Comparison of ENCODE assay signal across 1 cellular context in the genomic region with DNA sequence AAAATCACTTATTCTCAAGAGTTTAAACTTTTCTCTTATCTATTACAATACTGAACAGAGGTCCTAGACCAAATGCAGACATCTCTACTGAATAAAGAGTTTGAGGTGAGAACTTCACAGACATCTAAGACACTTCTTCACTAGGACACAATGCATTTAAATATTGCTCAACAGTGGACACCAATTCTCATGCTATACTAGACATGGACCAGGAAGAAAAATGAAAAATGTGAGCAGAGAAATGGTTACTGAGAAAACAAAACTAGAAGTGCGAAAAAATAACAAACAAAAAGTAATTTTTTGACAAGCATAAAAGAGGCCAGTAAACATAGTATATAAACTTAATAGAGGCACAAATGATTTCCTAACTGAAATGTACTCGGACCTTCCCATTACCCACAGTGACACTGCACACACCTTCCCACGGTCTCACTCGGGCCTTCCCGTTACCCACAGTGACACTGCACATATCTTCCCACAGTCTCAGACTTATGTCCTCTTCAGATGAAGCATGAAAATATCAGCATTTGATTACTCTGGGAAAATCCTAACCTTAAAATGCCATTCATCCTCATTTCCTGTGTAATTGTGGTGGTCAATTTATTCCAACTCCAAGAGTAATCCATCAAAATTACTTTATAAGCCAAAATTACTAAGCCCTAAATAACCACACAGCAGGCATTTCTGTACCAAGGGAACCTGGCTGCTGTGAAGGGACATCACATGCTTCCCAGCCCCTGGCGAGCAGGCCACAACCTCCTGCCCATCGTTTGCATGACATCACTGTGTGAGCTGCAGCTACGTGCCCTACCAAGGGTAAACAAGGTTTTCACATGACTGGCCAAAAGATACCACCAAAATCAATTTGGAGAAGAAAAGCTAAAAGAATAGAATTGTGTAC.
TF ChIP-seq lines count a peak whose summit lies in the region.

No MANE protein-coding gene starts in this region.

TF ChIP-seq in SK-N-SH treated with all-trans-retinoic acid at 6 μM for 48 hours, 23 proteins besides CTCF, POLR2A, EP300 and RAD21 (continued from another document):
- TF ChIP-seq ISL1 (CRISPR knock-in tag; IDR thresholded peaks at IDR 0.05) (peak; percentile 46; the same call in 1 of the 2 replicates), ESRRG (CRISPR knock-in tag; IDR thresholded peaks at IDR 0.05) (no peak)
